Comparison of ENCODE assay signal across 1 cellular context in genomic region chr2:200242553-200242952, GRCh38.
TF ChIP-seq lines count a peak whose summit lies in the region.

No MANE protein-coding gene starts in this region.

TF ChIP-seq in GM23338, 12 proteins besides CTCF, POLR2A, EP300 and RAD21 (continued from another document):
- TF ChIP-seq STAT1 (IDR thresholded peaks at IDR 0.05; ENCODE audit: unreplicated experiment) (no peak), ZNF114 (CRISPR knock-in tag; IDR thresholded peaks at IDR 0.05) (no peak)
